Comparison of ENCODE assay signal across 8 cellular contexts in the genomic region with DNA sequence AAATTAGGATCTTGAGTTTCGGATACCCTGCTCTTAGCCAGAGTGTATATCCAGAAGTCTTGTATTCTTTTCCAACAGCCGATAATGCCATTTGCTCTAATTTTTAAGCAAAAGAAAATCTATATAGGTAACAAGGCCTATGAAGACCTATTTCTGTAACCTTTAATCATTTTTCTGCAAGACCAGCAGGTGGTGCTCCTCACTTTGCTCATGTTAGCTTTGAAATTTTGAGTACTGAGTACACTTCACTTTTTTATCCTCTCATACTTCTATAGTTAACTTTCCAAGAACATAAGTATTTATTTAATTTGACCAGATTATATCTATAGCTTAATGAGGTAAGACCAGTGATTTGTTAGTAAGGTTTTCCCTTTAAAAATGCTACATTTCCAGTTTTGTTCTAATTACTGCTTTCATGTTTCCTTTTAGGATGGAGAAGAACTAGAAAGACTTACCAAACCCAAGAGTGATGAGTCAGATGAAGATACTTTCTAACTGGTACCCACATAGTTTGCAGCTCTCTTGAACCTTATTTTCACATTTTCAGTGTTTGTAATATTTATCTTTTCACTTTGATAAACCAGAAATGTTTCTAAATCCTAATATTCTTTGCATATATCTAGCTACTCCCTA. TPM values are rescaled to one million over a fixed set of nuclear protein-coding genes. Genes with fewer than 3 reads are reported as not detected.
A peak's percentile ranks its signal among the peaks of the same experiment; 100 is the strongest.
DNase-seq lines count a peak whose midpoint lies in the region; ATAC-seq, FAIRE-seq and TF ChIP-seq lines count a peak whose summit lies in the region.

No MANE protein-coding gene starts in this region.

- intact Hi-C loops in heart right ventricle (cut with DNase I) (loop anchor here in 9 of 10 donors (2.0 to 10.0 kb wide), 9 partner anchors 62 to 405 kb away; partner anchors contain the start of genes CD200R1 (in 3 of the 9) and CCDC80 (in 1 of the 9)), right cardiac atrium (cut with DNase I) (loop anchor here in 2 of 4 donors (10.0 kb wide), 1 partner anchor 402 kb away; no protein-coding TSS in a partner anchor), pancreas (cut with DNase I) (loop anchor here in 1 of 3 donors (5.0 kb wide), 1 partner anchor 405 kb away; no protein-coding TSS in a partner anchor)

- TF ChIP-seq CTCF in heart right ventricle (IDR thresholded peaks at IDR 0.05) (peak; percentile 25 to 76 (median 66)), SK-N-SH (IDR thresholded peaks at IDR 0.05) (peak; percentile 85), pancreas (IDR thresholded peaks at IDR 0.05) (peak in 3 of 4 donors; percentile 17 to 27 (median 26))

- 68 to 70% methylated on average over 2 of the region's 2 CpGs for WGBS in heart right ventricle, 2 donors
- WGBS in right cardiac atrium, result 68% methylated on average over 2 of the region's 2 CpGs
- 45% methylated on average over 2 of the region's 2 CpGs for WGBS in SK-N-SH (ENCODE audit: low lambda C conversion rate)
- 52 to 73% methylated on average over 2 of the region's 2 CpGs for WGBS in pancreas, 2 donors

- H3K36me3 ChIP-seq in heart right ventricle (peaks cover 0 to 96% (median 21%) of the 10 kb centered on the region in 9 donors), SK-N-SH (replicated peaks in 1 of 2; ENCODE audit: control insufficient read depth in 1 of 2, insufficient read depth in 2 of 2, low read length in 1 of 2) (peaks cover 47 to 72% of the 10 kb centered on the region in 2 experiments), pancreas (peaks cover 0 to 10% (median 7%) of the 10 kb centered on the region in 3 donors)

- no peak for ATAC-seq in heart right ventricle
- ATAC-seq in right cardiac atrium, result no peak
- ATAC-seq in pancreas, result peak in 2 of 4 donors; percentile 45 to 54
- no peak for ATAC-seq in GM18505 (IDR thresholded peaks at IDR 0.05; ENCODE audit: unreplicated experiment)
- ATAC-seq in HG02870 (IDR thresholded peaks at IDR 0.05; ENCODE audit: unreplicated experiment), result no peak

- H3K4me2 ChIP-seq in SK-N-SH, result no peak overlapping the region

- TF ChIP-seq RAD21 in SK-N-SH (IDR thresholded peaks at IDR 0.05; ENCODE audit: low read length), result peak; percentile 86

- H3K9me2 ChIP-seq in SK-N-SH, result no peaks in the 10 kb centered on the region

- H3K4me3 ChIP-seq in heart right ventricle (no peak overlapping the region), right cardiac atrium (ENCODE audit: low read length) (no peak overlapping the region), SK-N-SH (ENCODE audit: low read depth in 2 of 2, low read length in 1 of 2) (no peak overlapping the region; a peak in 1 of 4 replicates), pancreas (no peak overlapping the region)

- no peak for TF ChIP-seq EP300 in SK-N-SH (IDR thresholded peaks at IDR 0.05; ENCODE audit: borderline replicate concordance in 1 of 2, low read depth in 1 of 2, low read length in 1 of 2)

- POLR2A ChIA-PET in SK-N-SH (lab: Yijun Ruan, JAX), result no interaction called here

- no peaks in the 10 kb centered on the region for H3K79me2 ChIP-seq in SK-N-SH (ENCODE audit: insufficient read depth)

- no peaks in the 10 kb centered on the region for H4K20me1 ChIP-seq in SK-N-SH (ENCODE audit: insufficient read depth)

- H3K27me3 ChIP-seq in heart right ventricle (no peaks in the 10 kb centered on the region), right cardiac atrium (ENCODE audit: control insufficient read depth, insufficient read depth) (no peaks in the 10 kb centered on the region), SK-N-SH (ENCODE audit: insufficient read depth) (no peaks in the 10 kb centered on the region), pancreas (no peaks in the 10 kb centered on the region)

- TF ChIP-seq POLR2A in GM18505 (IDR thresholded peaks at IDR 0.05; ENCODE audit: borderline replicate concordance, extremely low read depth, insufficient read depth, insufficient read length), result no peak

- DNase-seq in heart right ventricle (peak in 1 of 2 donors; percentile 19), right cardiac atrium (no peak), LoVo (ENCODE audit: low spot score) (peak; percentile 34), SK-N-SH (peak; percentile 14), pancreas (no peak)

- CTCF ChIA-PET in SK-N-SH (lab: Yijun Ruan, JAX), result interaction anchor here (0.7 to 3.0 kb wide), 50 partner anchors 8 to 1049 kb away, joined by 3 to 38 read pairs (median 5); partner anchors contain the start of genes ATG3, CCDC80, CD200R1 and GTPBP8

- peaks cover 3% of the 10 kb centered on the region for H3F3A ChIP-seq in SK-N-SH (replicated peaks; ENCODE audit: insufficient read depth)

- H3K9me3 ChIP-seq in heart right ventricle, result no peaks in the 10 kb centered on the region
- H3K9me3 ChIP-seq in right cardiac atrium (ENCODE audit: control insufficient read depth, low read length), result no peaks in the 10 kb centered on the region
- H3K9me3 ChIP-seq in SK-N-SH, result no peaks in the 10 kb centered on the region
- H3K9me3 ChIP-seq in pancreas, result no peaks in the 10 kb centered on the region

- H3K9ac ChIP-seq in SK-N-SH, result no peak overlapping the region

- H3K4me1 ChIP-seq in heart right ventricle (peaks cover 0 to 16% (median 0%) of the 10 kb centered on the region in 9 donors), right cardiac atrium (ENCODE audit: control insufficient read depth, insufficient read depth, low read length) (no peaks in the 10 kb centered on the region), SK-N-SH (ENCODE audit: control insufficient read depth in 1 of 2, insufficient read depth in 2 of 2, low read depth in 1 of 2, low read length in 1 of 2) (no peaks in the 10 kb centered on the region), pancreas (no peaks in the 10 kb centered on the region)

- FAIRE-seq in endometrium (lab: Jason Lieb, UNC) (peak; percentile 92), pancreas (lab: Jason Lieb, UNC) (peak; percentile 69)

- H2AFZ ChIP-seq in SK-N-SH (ENCODE audit: low read depth), result no peak overlapping the region

- H3K27ac ChIP-seq in heart right ventricle (no peak overlapping the region), right cardiac atrium (ENCODE audit: low read length) (no peak overlapping the region), SK-N-SH (ENCODE audit: low read depth in 2 of 2, low read length in 1 of 2) (no peak overlapping the region; a peak in 1 of 4 replicates), pancreas (no peak overlapping the region)

TF ChIP-seq in SK-N-SH, 30 proteins besides CTCF, POLR2A, EP300 and RAD21 (continues in another document):
- no peak for TF ChIP-seq ZBTB33 (IDR thresholded peaks at IDR 0.05; ENCODE audit: borderline replicate concordance, low read depth)
- TF ChIP-seq, protein P1, sequence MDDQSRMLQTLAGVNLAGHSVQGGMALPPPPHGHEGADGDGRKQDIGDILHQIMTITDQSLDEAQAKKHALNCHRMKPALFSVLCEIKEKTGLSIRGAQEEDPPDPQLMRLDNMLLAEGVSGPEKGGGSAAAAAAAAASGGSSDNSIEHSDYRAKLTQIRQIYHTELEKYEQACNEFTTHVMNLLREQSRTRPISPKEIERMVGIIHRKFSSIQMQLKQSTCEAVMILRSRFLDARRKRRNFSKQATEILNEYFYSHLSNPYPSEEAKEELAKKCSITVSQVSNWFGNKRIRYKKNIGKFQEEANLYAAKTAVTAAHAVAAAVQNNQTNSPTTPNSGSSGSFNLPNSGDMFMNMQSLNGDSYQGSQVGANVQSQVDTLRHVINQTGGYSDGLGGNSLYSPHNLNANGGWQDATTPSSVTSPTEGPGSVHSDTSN (IDR thresholded peaks at IDR 0.05), result no peak
- no peak for TF ChIP-seq GABPA (IDR thresholded peaks at IDR 0.05; ENCODE audit: low read depth)
- no peak for TF ChIP-seq TAF1 (IDR thresholded peaks at IDR 0.05; ENCODE audit: borderline replicate concordance, low read depth, low read length)
- no peak for TF ChIP-seq FOSL2 (IDR thresholded peaks at IDR 0.05; ENCODE audit: borderline replicate concordance, low read depth)

RNA-seq across cellular contexts. Expression of gene SLC35A5, which starts 20.5 kb away (rescaled TPM):
- 10 to 100 TPM; 12.0 to 25.7 (median 15.1) TPM for total RNA-seq in heart right ventricle
- polyA plus RNA-seq in heart right ventricle, result 1 to 10 TPM; 6.1 to 9.2 TPM
- 10 to 100 TPM; 16.5 to 21.8 (median 18.2) TPM for total RNA-seq in right cardiac atrium
- polyA plus RNA-seq in right cardiac atrium, result 10.8 TPM
- polyA plus RNA-seq in SK-N-SH (2012; rRNA removed), result 16.0 and 23.2 TPM in 2 replicates
- 25.6 and 29.9 TPM in 2 replicates for polyA plus RNA-seq in SK-N-SH (2012; cell fraction: cytosol; rRNA removed)
- 4.0 and 19.1 TPM in 2 replicates for polyA plus RNA-seq in SK-N-SH (2012; cell fraction: nucleus; rRNA removed)
- 10 to 100 TPM in 4 of 6 donors, 1 to 10 TPM in 2; 8.9 to 16.9 (median 12.4) TPM for total RNA-seq in pancreas
- 10 to 100 TPM in 1 of 2 donors, 1 to 10 TPM in 1; 3.0 to 13.0 TPM for polyA plus RNA-seq in pancreas

RNA-seq across cellular contexts. Expression of gene ATG3, which starts 20.6 kb away (rescaled TPM):
- 10 to 100 TPM; 38.2 to 52.2 (median 42.8) TPM for total RNA-seq in heart right ventricle
- polyA plus RNA-seq in heart right ventricle, result 10 to 100 TPM; 14.0 to 64.3 TPM
- total RNA-seq in right cardiac atrium, result 10 to 100 TPM; 40.0 to 45.0 (median 42.6) TPM
- 36.5 TPM for polyA plus RNA-seq in right cardiac atrium
- 38.8 and 39.7 TPM in 2 replicates for polyA plus RNA-seq in SK-N-SH (2012; rRNA removed)
- 37.6 and 43.8 TPM in 2 replicates for polyA plus RNA-seq in SK-N-SH (2012; cell fraction: cytosol; rRNA removed)
- 14.8 and 18.7 TPM in 2 replicates for polyA plus RNA-seq in SK-N-SH (2012; cell fraction: nucleus; rRNA removed)
- 10 to 100 TPM; 24.9 to 34.2 (median 25.5) TPM for total RNA-seq in pancreas
- polyA plus RNA-seq in pancreas, result 10 to 100 TPM; 10.9 to 23.3 TPM

RNA-seq across cellular contexts. Expression of gene CCDC80, which starts 58.6 kb away (rescaled TPM):
- total RNA-seq in heart right ventricle, result 100 to 1,000 TPM in 5 of 10 donors, 10 to 100 TPM in 5; 38.6 to 223 (median 99.3) TPM
- polyA plus RNA-seq in heart right ventricle, result 10 to 100 TPM; 19.8 to 28.7 TPM
- 100 to 1,000 TPM; 123 to 187 (median 152) TPM for total RNA-seq in right cardiac atrium
- polyA plus RNA-seq in right cardiac atrium, result 20.3 TPM
- polyA plus RNA-seq in SK-N-SH (2012; rRNA removed), result 83.4 and 103 TPM in 2 replicates
- polyA plus RNA-seq in SK-N-SH (2012; cell fraction: cytosol; rRNA removed), result 113 and 151 TPM in 2 replicates
- 90.9 and 120 TPM in 2 replicates for polyA plus RNA-seq in SK-N-SH (2012; cell fraction: nucleus; rRNA removed)
- total RNA-seq in pancreas, result 100 to 1,000 TPM in 1 of 6 donors, 10 to 100 TPM in 3, 1 to 10 TPM in 2; 6.1 to 100 (median 30.1) TPM
- polyA plus RNA-seq in pancreas, result 10 to 100 TPM in 1 of 2 donors, 1 to 10 TPM in 1; 6.9 to 12.7 TPM

Comparison
In these comparisons a context has a peak if more than half of its experiments do, and no peak if none do; other contexts are left out.
1. DNase-seq: peak in LoVo (single experiment) and SK-N-SH (single experiment); none in right cardiac atrium (0 of 3) and pancreas (0 of 6).
2. CTCF ChIP-seq: peak in every context shown above with its lines; median percentile 85 in SK-N-SH; 66 in heart right ventricle; 26 in pancreas.